In the genomic region with DNA sequence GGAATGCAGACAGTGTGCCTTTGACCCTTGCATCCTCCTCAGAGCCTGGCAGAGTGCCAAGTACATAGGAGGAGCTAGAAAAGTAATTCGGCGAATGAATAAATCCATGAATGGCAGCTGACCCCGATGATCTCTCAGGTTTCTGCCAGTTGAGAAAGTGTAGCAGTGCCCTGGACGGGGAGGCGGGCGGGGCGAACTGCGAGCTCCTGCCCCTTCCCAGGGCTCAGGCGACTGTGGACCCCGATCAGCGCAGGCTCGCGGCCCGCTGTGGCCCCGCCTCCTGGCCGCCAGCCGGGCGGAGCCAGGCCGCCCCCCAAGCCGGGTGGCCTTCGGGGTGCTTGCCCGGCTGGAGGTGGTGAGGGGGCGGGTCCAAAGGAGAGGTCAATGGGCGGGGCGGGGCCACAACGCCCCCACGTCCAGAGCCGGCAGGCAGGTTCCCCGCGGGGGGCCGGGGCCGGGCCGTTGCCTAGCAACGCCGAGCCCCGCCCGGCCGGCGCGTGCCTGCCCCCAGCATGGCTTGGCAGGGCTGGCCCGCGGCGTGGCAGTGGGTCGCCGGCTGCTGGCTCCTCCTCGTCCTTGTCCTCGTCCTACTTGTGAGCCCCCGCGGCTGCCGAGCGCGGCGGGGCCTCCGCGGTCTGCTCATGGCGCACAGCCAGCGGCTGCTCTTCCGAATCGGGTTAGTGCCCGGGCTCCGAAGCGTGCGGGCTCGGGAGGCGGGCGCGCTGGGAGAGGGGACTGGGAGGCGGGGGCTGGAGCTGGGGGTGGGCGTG, we compare ENCODE assay signal across 8 cellular contexts. TPM values are rescaled to one million over a fixed set of nuclear protein-coding genes. Genes with fewer than 3 reads are reported as not detected.
DNase-seq lines count a peak whose midpoint lies in the region; ATAC-seq and TF ChIP-seq lines count a peak whose summit lies in the region.

No MANE protein-coding gene starts in this region.

- TF ChIP-seq POLR2A in NB4 (IDR thresholded peaks at IDR 0.05; ENCODE audit: extremely low read depth, insufficient read length), result peak; percentile 58

- H3K9me3 ChIP-seq in hepatocyte (ENCODE audit: low read depth), result no peaks in the 10 kb centered on the region

- DNase-seq in GM10248 (ENCODE audit: extremely low spot score) (peak; percentile 93), NB4 (ENCODE audit: low read depth) (peak; percentile 96), T follicular helper cell (ENCODE audit: low read depth) (peak; percentile 17), astrocyte of the hippocampus (ENCODE audit: low read depth, low spot score) (peak; percentile 83), hepatocyte (ENCODE audit: low spot score) (peak; percentile 94), renal cortical epithelial cell (ENCODE audit: low read depth) (peak; percentile 95)

- H3K9me2 ChIP-seq in hepatocyte (replicated peaks; ENCODE audit: insufficient read depth), result no peaks in the 10 kb centered on the region

- H3K4me3 ChIP-seq in NB4 (ENCODE audit: low read depth, low read length) (peak overlapping the region; percentile 87), hepatocyte (peak overlapping the region; percentile 51)

- no peaks in the 10 kb centered on the region for H3K36me3 ChIP-seq in hepatocyte (replicated peaks; ENCODE audit: insufficient read depth, low read depth)

- CTCF ChIA-PET in GM10248 (lab: Yijun Ruan, JAX), result interaction anchor here (0.7 to 6.0 kb wide), 4 partner anchors 15 to 34 kb away, joined by 3 to 23 read pairs (median 10); partner anchors contain the start of gene CATIP

- peak overlapping the region; percentile 44 for H2AFZ ChIP-seq in hepatocyte

- ATAC-seq in HG02571 (IDR thresholded peaks at IDR 0.05; ENCODE audit: unreplicated experiment) (peak; percentile 66), HG02970 (IDR thresholded peaks at IDR 0.05; ENCODE audit: low FRiP score, unreplicated experiment) (no peak)

- POLR2A ChIA-PET in GM10248 (lab: Yijun Ruan, JAX), result no interaction called here

- peak overlapping the region; percentile 89 for H3K27ac ChIP-seq in hepatocyte

- TF ChIP-seq CTCF in GM10248 (IDR thresholded peaks at IDR 0.05; ENCODE audit: control extremely low read depth, extremely low read depth, low read depth, missing control alignments) (no peak), NB4 (IDR thresholded peaks at IDR 0.05; ENCODE audit: low read depth, low read length) (no peak), hepatocyte (IDR thresholded peaks at IDR 0.05; ENCODE audit: poor library complexity) (no peak)

- peak overlapping the region; percentile 83 for H3K4me2 ChIP-seq in hepatocyte

- no peaks in the 10 kb centered on the region for H4K20me1 ChIP-seq in hepatocyte (ENCODE audit: insufficient read depth, poor library complexity, severe bottlenecking)

- 1% methylated on average over 55 of the region's 69 CpGs for WGBS in hepatocyte (ENCODE audit: low lambda C conversion rate, missing lambda C conversion rate)

- peaks cover 23% of the 10 kb centered on the region for H3K4me1 ChIP-seq in hepatocyte (ENCODE audit: insufficient read depth)

- H3K79me2 ChIP-seq in hepatocyte, result peaks cover 22% of the 10 kb centered on the region

- H3K27me3 ChIP-seq in hepatocyte, result no peaks in the 10 kb centered on the region

RNA-seq across cellular contexts. Expression of gene TMBIM1, which starts 30.6 kb away (rescaled TPM):
- total RNA-seq in hepatocyte, result 167 and 224 TPM in 2 replicates
- polyA plus RNA-seq in hepatocyte, result 265 and 302 TPM in 2 replicates
- total RNA-seq in renal cortical epithelial cell, result 165 and 404 TPM in 2 replicates

RNA-seq across cellular contexts. Expression of gene CATIP, which starts 33.7 kb away (rescaled TPM):
- 0.33 TPM in 1 of 2 replicates, not detected in the other for total RNA-seq in hepatocyte
- 0.39 and 0.70 TPM in 2 replicates for polyA plus RNA-seq in hepatocyte
- 0.65 TPM in 1 of 2 replicates, not detected in the other for total RNA-seq in renal cortical epithelial cell

RNA-seq across cellular contexts. Expression of gene PNKD, which starts 52.6 kb away (rescaled TPM):
- total RNA-seq in hepatocyte (48.7 and 56.3 TPM in 2 replicates), renal cortical epithelial cell (37.2 and 74.1 TPM in 2 replicates)
- 140 and 145 TPM in 2 replicates for polyA plus RNA-seq in hepatocyte

RNA-seq across cellular contexts. Expression of gene AAMP, which starts 53.0 kb away (rescaled TPM):
- total RNA-seq in hepatocyte (104 and 140 TPM in 2 replicates), renal cortical epithelial cell (144 and 167 TPM in 2 replicates)
- polyA plus RNA-seq in hepatocyte, result 166 and 179 TPM in 2 replicates

RNA-seq across cellular contexts. Expression of gene SLC11A1, which starts 59.1 kb away (rescaled TPM):
- total RNA-seq in hepatocyte (0.60 and 0.72 TPM in 2 replicates), renal cortical epithelial cell (0.05 TPM in 1 of 2 replicates, not detected in the other)
- polyA plus RNA-seq in hepatocyte, result 0.74 and 1.2 TPM in 2 replicates

Comparison
In these comparisons a context has a peak if more than half of its experiments do, and no peak if none do; other contexts are left out.
1. DNase-seq: peak in every context shown above with its lines; median percentile 96 in NB4; 95 in renal cortical epithelial cell; 94 in hepatocyte; 93 in GM10248; 83 in astrocyte of the hippocampus; 17 in T follicular helper cell.